In the genomic region with DNA sequence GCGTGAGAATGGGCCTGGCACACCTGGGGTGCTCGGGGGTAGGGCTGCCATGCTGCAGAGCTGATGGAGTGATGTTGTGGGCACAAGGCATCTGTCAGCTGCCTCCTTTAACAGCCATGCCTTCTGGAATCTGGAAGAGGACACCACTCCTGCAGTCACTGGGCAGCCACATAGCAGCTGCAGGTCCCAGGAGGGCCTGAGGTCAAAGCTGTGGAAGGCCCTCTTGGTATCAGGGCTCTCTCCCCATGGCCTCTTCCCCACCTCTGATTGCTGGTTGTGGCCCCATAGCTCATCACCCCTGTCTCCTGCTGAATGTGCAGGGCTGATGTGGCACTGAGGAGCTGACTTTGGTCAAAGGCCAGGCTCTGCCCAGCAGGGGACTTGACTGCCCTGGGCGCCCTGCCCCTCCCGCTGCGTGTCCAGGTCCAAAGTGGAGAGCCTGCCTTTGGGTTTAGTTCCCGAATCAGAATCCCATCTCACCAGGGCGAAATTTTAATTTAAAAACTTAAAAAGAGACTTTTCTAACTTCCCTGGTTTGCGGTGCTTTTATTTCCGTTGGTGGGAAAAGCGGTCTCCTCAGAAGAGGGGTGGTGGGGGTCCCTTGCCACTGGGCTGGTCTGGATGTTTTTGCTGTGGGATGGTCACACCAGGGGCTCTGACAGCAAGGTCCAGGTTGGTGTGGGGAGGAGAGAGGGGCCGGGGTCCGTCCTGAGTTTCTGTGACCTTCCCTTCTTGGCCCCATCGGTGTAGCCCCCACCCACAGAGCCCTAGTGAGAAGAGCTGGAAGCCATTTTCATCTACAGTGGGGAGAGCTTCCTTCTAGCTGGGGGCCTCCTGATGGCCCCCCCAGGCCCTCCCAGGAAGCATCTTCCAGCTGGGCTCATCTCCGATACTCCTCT, we compare ENCODE assay signal across 9 cellular contexts. TPM values are rescaled to one million over a fixed set of nuclear protein-coding genes. Genes with fewer than 3 reads are reported as not detected.
A peak's percentile ranks its signal among the peaks of the same experiment; 100 is the strongest.
DNase-seq lines count a peak whose midpoint lies in the region; ATAC-seq lines count a peak whose summit lies in the region.
"Had no signal": no experiment of that assay in that cellular context is flagged by ENCODE, and none has a peak within 500 bp of the region (broad histone marks: within the 10 kb centered on the region; RNA-seq: fewer than 3 reads in every experiment).

No MANE protein-coding gene starts in this region.

- peak; percentile 0 for ATAC-seq in GM21737 (IDR thresholded peaks at IDR 0.05; ENCODE audit: unreplicated experiment)
- ATAC-seq in naive thymus-derived CD4-positive, alpha-beta T cell: no peak
- no peak for ATAC-seq in GM18520 (IDR thresholded peaks at IDR 0.05; ENCODE audit: unreplicated experiment)

- peaks cover 0 to 3% (median 0%) of the 10 kb centered on the region in 5 donors for H3K27me3 Mint-ChIP-seq in naive thymus-derived CD4-positive, alpha-beta T cell

- H3K4me3 ChIP-seq in GM08714 (ENCODE audit: low read length): peak overlapping the region; percentile 63; the same call in 1 of the 2 replicates
- peak overlapping the region; percentile 68 for H3K4me3 ChIP-seq in naive thymus-derived CD4-positive, alpha-beta T cell (ENCODE audit: low read length)

- DNase-seq in activated CD8-positive, alpha-beta memory T cell treated with anti-CD3 and anti-CD28 coated beads, Interleukin-2, amount 50 U/mL, for 48 hours: peak; percentile 79
- DNase-seq in naive thymus-derived CD4-positive, alpha-beta T cell: peak in 5 of 9 donors; percentile 24 to 36 (median 33)
- DNase-seq in kidney tubule cell (ENCODE audit: low spot score) (no peak), NCI-H82 treated with DMSO at 0.1 percent for 48 hours (lab: John Stamatoyannopoulos, UW; ENCODE audit: unreplicated experiment) (no peak), NCI-H1694 (lab: John Stamatoyannopoulos, UW) (no peak)
- DNase-seq: NCI-H187 treated with DMSO at 0.1 percent for 48 hours had no signal

- H3K4me3 Mint-ChIP-seq in naive thymus-derived CD4-positive, alpha-beta T cell: peak overlapping the region; percentile 45 to 93 (median 78)

- no peaks in the 10 kb centered on the region for H3K9me3 Mint-ChIP-seq in naive thymus-derived CD4-positive, alpha-beta T cell

- H3K27me3 ChIP-seq in naive thymus-derived CD4-positive, alpha-beta T cell (ENCODE audit: control insufficient read depth in 2 of 2, insufficient read depth in 2 of 2, low read length in 2 of 2): no peaks in the 10 kb centered on the region

- CTCF ChIA-PET in naive thymus-derived CD4-positive, alpha-beta T cell (lab: Charles Lee): interaction anchor here (0.8 to 5.5 kb wide), 7 partner anchors 8 to 145 kb away, joined by 3 to 36 read pairs (median 5); no protein-coding TSS in a partner anchor

- POLR2A ChIA-PET in naive thymus-derived CD4-positive, alpha-beta T cell (lab: Charles Lee): interaction anchor here (0.6 to 19.9 kb wide), 15 partner anchors 14 to 168 kb away, joined by 3 to 375 read pairs (median 6); a partner anchor contains a TSS

- peaks cover 0 to 28% (median 0%) of the 10 kb centered on the region in 3 experiments for H3K36me3 ChIP-seq in naive thymus-derived CD4-positive, alpha-beta T cell (ENCODE audit: control insufficient read depth in 2 of 3, insufficient read depth in 3 of 3, low read length in 3 of 3)

- H3K27ac Mint-ChIP-seq in naive thymus-derived CD4-positive, alpha-beta T cell: peak overlapping the region; percentile 73 to 93 (median 86)

- H3K27ac ChIP-seq in naive thymus-derived CD4-positive, alpha-beta T cell (ENCODE audit: low read depth, low read length): peak overlapping the region; percentile 92

- no peaks in the 10 kb centered on the region for H3K9me3 ChIP-seq in naive thymus-derived CD4-positive, alpha-beta T cell (ENCODE audit: control insufficient read depth in 2 of 3, low read length in 3 of 3)

- H3K4me1 ChIP-seq in naive thymus-derived CD4-positive, alpha-beta T cell (ENCODE audit: control insufficient read depth in 2 of 2, insufficient read depth in 2 of 2, low read length in 2 of 2): peaks cover 70 to 71% of the 10 kb centered on the region in 2 donors

- intact Hi-C loops in naive thymus-derived CD4-positive, alpha-beta T cell (cut with micrococcal nuclease): loop anchor here in 1 of 2 donors (5.0 kb wide), 1 partner anchor 34 kb away; no protein-coding TSS in a partner anchor

- H3K4me1 Mint-ChIP-seq in naive thymus-derived CD4-positive, alpha-beta T cell: peaks cover 35 to 71% (median 63%) of the 10 kb centered on the region in 7 donors

- H3K36me3 Mint-ChIP-seq in naive thymus-derived CD4-positive, alpha-beta T cell: peaks cover 0 to 43% (median 9%) of the 10 kb centered on the region in 5 donors

RNA-seq across cellular contexts. Expression of a gene that starts 5.9 kb away (rescaled TPM):
- total RNA-seq in naive thymus-derived CD4-positive, alpha-beta T cell: 100 to 1,000 TPM; 103 to 263 (median 241) TPM
- polyA plus RNA-seq in naive thymus-derived CD4-positive, alpha-beta T cell: 10 to 100 TPM in 1 of 2 donors, 1 to 10 TPM in 1; 6.9 to 11.1 TPM

RNA-seq across cellular contexts. Expression of a gene that starts 30.7 kb away (rescaled TPM):
- total RNA-seq in naive thymus-derived CD4-positive, alpha-beta T cell: 10 to 100 TPM; 49.2 to 96.3 (median 50.8) TPM
- 10 to 100 TPM; 10.4 to 17.3 TPM for polyA plus RNA-seq in naive thymus-derived CD4-positive, alpha-beta T cell

RNA-seq across cellular contexts. Expression of a gene that starts 37.1 kb away (rescaled TPM):
- total RNA-seq in naive thymus-derived CD4-positive, alpha-beta T cell: 1 to 10 TPM; 2.1 to 6.8 (median 4.0) TPM
- under 1 TPM; 0.09 to 0.71 TPM for polyA plus RNA-seq in naive thymus-derived CD4-positive, alpha-beta T cell

Comparison
In these comparisons a context has a peak if more than half of its experiments do, and no peak if none do; other contexts are left out.
1. DNase-seq: peak in activated CD8-positive, alpha-beta memory T cell treated with anti-CD3 and anti-CD28 coated beads, Interleukin-2, amount 50 U/mL, for 48 hours (single experiment) and naive thymus-derived CD4-positive, alpha-beta T cell (5 of 9); none in kidney tubule cell (single experiment), NCI-H82 treated with DMSO at 0.1 percent for 48 hours (single experiment) and NCI-H1694 (single experiment).